ENCODE assay signal across 16 cellular contexts in genomic region chr2:48272199-48272598, GRCh38. TPM values are rescaled to one million over a fixed set of nuclear protein-coding genes. Genes with fewer than 3 reads are reported as not detected.
DNase-seq lines count a peak whose midpoint lies in the region; ATAC-seq and TF ChIP-seq lines count a peak whose summit lies in the region.
"Had no signal": no experiment of that assay in that cellular context is flagged by ENCODE, and none has a peak within 500 bp of the region (broad histone marks: within the 10 kb centered on the region; RNA-seq: fewer than 3 reads in every experiment).

No MANE protein-coding gene starts in this region.

- no peak for TF ChIP-seq CTCF in coronary artery (IDR thresholded peaks at IDR 0.05)

- DNase-seq in right cardiac atrium: no peak
- DNase-seq in coronary artery (ENCODE audit: low spot score): no peak
- no peak for DNase-seq in NCI-H510A (lab: John Stamatoyannopoulos, UW)
- DNase-seq: activated B cell treated with CpG ODN at 0.5 μM for 24 hours; activated gamma-delta T cell treated with Interleukin-2 at 50 U/mL for 16 hours; CD8-positive, alpha-beta T cell; NCI-H446 treated with DMSO at 0.1 percent for 48 hours; SHP77 treated with DMSO at 0.1 percent for 48 hours; stomach had no signal

- H3K9me3 ChIP-seq in right cardiac atrium (ENCODE audit: control insufficient read depth, low read length): no peaks in the 10 kb centered on the region

- no peaks in the 10 kb centered on the region for H3K4me1 ChIP-seq in right cardiac atrium (ENCODE audit: control insufficient read depth, insufficient read depth, low read length)
- H3K4me1 ChIP-seq: ascending aorta, stomach had no signal

- intact Hi-C loops in right cardiac atrium (cut with DNase I): no loop called here

- no peaks in the 10 kb centered on the region for H3K27me3 ChIP-seq in right cardiac atrium (ENCODE audit: control insufficient read depth, insufficient read depth)
- H3K27me3 ChIP-seq: ascending aorta, neural progenitor cell, stomach had no signal

- ATAC-seq in GM18498 (IDR thresholded peaks at IDR 0.05; ENCODE audit: unreplicated experiment): peak; percentile 65
- ATAC-seq in GM19025 (IDR thresholded peaks at IDR 0.05; ENCODE audit: low read depth, unreplicated experiment): peak; percentile 65
- peak; percentile 73 for ATAC-seq in HG02642 (IDR thresholded peaks at IDR 0.05; ENCODE audit: poor library complexity, unreplicated experiment)
- ATAC-seq in HG03354 (IDR thresholded peaks at IDR 0.05; ENCODE audit: poor library complexity, severe bottlenecking, unreplicated experiment): peak; percentile 78
- no peak for ATAC-seq in right cardiac atrium
- ATAC-seq in GM21737 (IDR thresholded peaks at IDR 0.05; ENCODE audit: unreplicated experiment): no peak
- ATAC-seq: CD8-positive, alpha-beta T cell had no signal

- no peak overlapping the region for H3K27ac ChIP-seq in right cardiac atrium (ENCODE audit: low read length)
- no peak overlapping the region for H3K27ac ChIP-seq in coronary artery
- H3K27ac ChIP-seq: ascending aorta, neural progenitor cell, stomach had no signal

- H3K4me3 ChIP-seq in right cardiac atrium (ENCODE audit: low read length) (no peak overlapping the region), coronary artery (no peak overlapping the region)
- H3K4me3 ChIP-seq: ascending aorta, neural progenitor cell, stomach had no signal

- 98% methylated on average over 1 of the region's 1 CpG for WGBS in right cardiac atrium

RNA-seq across cellular contexts. Expression of gene FOXN2, which starts 42.3 kb away (rescaled TPM):
- 10 to 100 TPM; 15.2 to 22.2 (median 18.7) TPM for total RNA-seq in right cardiac atrium
- polyA plus RNA-seq in right cardiac atrium: 4.4 TPM

Comparison
In these comparisons a context has a peak if more than half of its experiments do, and no peak if none do; other contexts are left out.
1. ATAC-seq: peak in GM18498 (single experiment), GM19025 (single experiment), HG02642 (single experiment) and HG03354 (single experiment); none in right cardiac atrium (0 of 2) and GM21737 (single experiment).